1 cellular context compared by ENCODE assay signal in the genomic region with DNA sequence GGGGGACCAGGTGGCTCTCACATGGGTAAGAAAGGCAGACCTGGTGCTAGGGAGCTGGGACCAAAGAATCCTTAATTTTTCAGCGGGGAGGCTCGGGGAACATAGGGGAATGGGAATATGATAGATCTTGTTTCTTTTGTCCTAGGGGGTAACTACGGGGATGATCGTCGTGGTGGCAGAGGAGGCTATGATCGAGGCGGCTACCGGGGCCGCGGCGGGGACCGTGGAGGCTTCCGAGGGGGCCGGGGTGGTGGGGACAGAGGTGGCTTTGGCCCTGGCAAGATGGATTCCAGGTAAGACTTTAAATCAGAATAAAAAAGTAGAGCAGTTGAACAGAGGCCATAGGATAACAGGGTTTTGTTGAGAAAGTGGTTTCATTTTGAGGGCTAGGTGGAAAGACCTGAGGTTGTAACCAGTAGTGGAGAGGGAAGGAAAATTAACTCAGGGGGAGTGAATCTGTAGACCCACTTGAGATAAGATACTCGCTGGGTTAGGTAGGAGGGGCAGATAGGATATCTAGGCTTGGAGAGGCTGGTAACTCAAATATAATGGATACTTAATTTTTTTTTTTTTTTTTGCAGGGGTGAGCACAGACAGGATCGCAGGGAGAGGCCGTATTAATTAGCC.
A peak's percentile ranks its signal among the peaks of the same experiment; 100 is the strongest.
TF ChIP-seq lines count a peak whose summit lies in the region.

No MANE protein-coding gene starts in this region.

TF ChIP-seq in GM12878, 131 proteins besides CTCF, POLR2A, EP300 and RAD21:
- TF ChIP-seq SUPT20H (IDR thresholded peaks at IDR 0.05; ENCODE audit: borderline replicate concordance, control insufficient read depth, low read depth, low read length) (no peak), POLR2AphosphoS5 (IDR thresholded peaks at IDR 0.05; ENCODE audit: low read length) (peak; percentile 63; the same call in 1 of the 2 replicates), BACH1 (IDR thresholded peaks at IDR 0.05; ENCODE audit: borderline replicate concordance) (0 out of 2 replicates have a peak, but pooled peaks have one; percentile 61)
